ENCODE assay signal across 6 cellular contexts in the genomic region with DNA sequence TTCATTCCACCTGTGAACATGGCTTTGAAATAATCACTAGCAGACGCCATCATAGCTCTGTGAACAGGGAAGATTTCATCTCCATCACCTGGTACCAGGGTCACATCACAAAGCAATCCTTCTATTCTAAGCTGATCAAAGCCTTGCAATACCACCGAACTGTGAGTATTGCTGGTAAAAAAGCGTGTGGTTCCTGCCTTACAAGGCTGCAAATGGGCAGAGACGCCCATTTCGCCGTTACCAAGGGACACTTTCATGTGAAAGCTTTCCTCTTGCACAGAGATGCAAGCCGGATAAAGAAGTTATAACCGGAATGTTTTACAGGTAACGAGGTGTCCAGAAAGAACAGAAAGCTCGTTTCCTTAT. TPM values are rescaled to one million over a fixed set of nuclear protein-coding genes. Genes with fewer than 3 reads are reported as not detected.
DNase-seq lines count a peak whose midpoint lies in the region; ATAC-seq and TF ChIP-seq lines count a peak whose summit lies in the region.

No MANE protein-coding gene starts in this region.

- H3K4me3 ChIP-seq in CD4-positive, CD25-positive, alpha-beta regulatory T cell (ENCODE audit: low read depth, low read length): peak overlapping the region; percentile 98
- peak overlapping the region; percentile 68 to 96 (median 86) for H3K4me3 ChIP-seq in adrenal gland
- peak overlapping the region; percentile 84 to 97 for H3K4me3 ChIP-seq in muscle layer of colon (ENCODE audit: low read depth in 1 of 2, low read length in 2 of 2)

- peak overlapping the region; percentile 88 for H3K27ac ChIP-seq in CD4-positive, CD25-positive, alpha-beta regulatory T cell (ENCODE audit: insufficient read depth, low read length, poor library complexity, severe bottlenecking)
- H3K27ac ChIP-seq in adrenal gland: peak overlapping the region; percentile 85 to 98 (median 94)
- H3K27ac ChIP-seq in muscle layer of colon (ENCODE audit: low read depth, low read length): peak overlapping the region; percentile 93

- no peaks in the 10 kb centered on the region for H3K9me3 ChIP-seq in CD4-positive, CD25-positive, alpha-beta regulatory T cell (ENCODE audit: control insufficient read depth in 2 of 2, low read length in 2 of 2)
- H3K9me3 ChIP-seq in adrenal gland (replicated peaks in 1 of 3): no peaks in the 10 kb centered on the region
- no peaks in the 10 kb centered on the region for H3K9me3 ChIP-seq in muscle layer of colon (ENCODE audit: low read length)

- no peak for TF ChIP-seq CTCF in adrenal gland (IDR thresholded peaks at IDR 0.05)

- H3K9me3 Mint-ChIP-seq in CD4-positive, CD25-positive, alpha-beta regulatory T cell: no peaks in the 10 kb centered on the region

- DNase-seq in CD4-positive, CD25-positive, alpha-beta regulatory T cell: no peak
- DNase-seq in adrenal gland (peak in 1 of 7 donors; percentile 14), NCI-H1930 (lab: John Stamatoyannopoulos, UW) (no peak), NCI-H524 treated with DMSO at 0.1 percent for 48 hours (lab: John Stamatoyannopoulos, UW) (no peak)

- H3K27me3 Mint-ChIP-seq in CD4-positive, CD25-positive, alpha-beta regulatory T cell: peaks cover 14% of the 10 kb centered on the region

- peaks cover 27 to 65% (median 48%) of the 10 kb centered on the region in 4 donors for H3K4me1 Mint-ChIP-seq in CD4-positive, CD25-positive, alpha-beta regulatory T cell

- 0 to 1% (median 1%) methylated on average over 10 of the region's 10 CpGs for WGBS in adrenal gland, 4 donors

- ATAC-seq in CD4-positive, CD25-positive, alpha-beta regulatory T cell (ENCODE audit: low read depth in 2 of 2): peak in 1 of 2 donors; percentile 7
- ATAC-seq in HG02852 (IDR thresholded peaks at IDR 0.05; ENCODE audit: unreplicated experiment): peak; percentile 11

- peak overlapping the region; percentile 93 to 97 (median 95) for H3K27ac Mint-ChIP-seq in CD4-positive, CD25-positive, alpha-beta regulatory T cell

- peaks cover 16% of the 10 kb centered on the region for H3K36me3 ChIP-seq in CD4-positive, CD25-positive, alpha-beta regulatory T cell (ENCODE audit: control insufficient read depth, insufficient read depth, low read length)
- H3K36me3 ChIP-seq in adrenal gland (replicated peaks in 1 of 2) (no peaks in the 10 kb centered on the region), muscle layer of colon (ENCODE audit: insufficient read depth, low read length) (peaks cover 14% of the 10 kb centered on the region)

- H3K36me3 Mint-ChIP-seq in CD4-positive, CD25-positive, alpha-beta regulatory T cell: peaks cover 17% of the 10 kb centered on the region

- H3K27me3 ChIP-seq in CD4-positive, CD25-positive, alpha-beta regulatory T cell (ENCODE audit: control insufficient read depth, insufficient read depth, low read length): peaks cover 2% of the 10 kb centered on the region
- H3K27me3 ChIP-seq in adrenal gland: no peaks in the 10 kb centered on the region
- no peaks in the 10 kb centered on the region for H3K27me3 ChIP-seq in muscle layer of colon (ENCODE audit: control insufficient read depth in 1 of 2, insufficient read depth in 2 of 2, low read length in 2 of 2)

- intact Hi-C loops in adrenal gland (cut with DNase I): no loop called here

- peaks cover 46% of the 10 kb centered on the region for H3K4me1 ChIP-seq in CD4-positive, CD25-positive, alpha-beta regulatory T cell (ENCODE audit: control insufficient read depth, insufficient read depth, low read length, poor library complexity, severe bottlenecking)
- H3K4me1 ChIP-seq in adrenal gland (replicated peaks in 1 of 2) (peaks cover 27 to 49% of the 10 kb centered on the region in 2 donors), muscle layer of colon (ENCODE audit: insufficient read depth, low read length) (peaks cover 44% of the 10 kb centered on the region)

- peak overlapping the region; percentile 94 to 99 (median 96) for H3K4me3 Mint-ChIP-seq in CD4-positive, CD25-positive, alpha-beta regulatory T cell

- peak overlapping the region; percentile 87 for H3K9ac ChIP-seq in muscle layer of colon (ENCODE audit: low read length)

- TF ChIP-seq POLR2A in adrenal gland (IDR thresholded peaks at IDR 0.05): no peak

RNA-seq across cellular contexts. Expression of a gene that starts 0.6 kb away (rescaled TPM):
- total RNA-seq in CD4-positive, CD25-positive, alpha-beta regulatory T cell: 13.4 TPM
- 10 to 100 TPM in 3 of 4 donors, 1 to 10 TPM in 1; 9.5 to 19.2 (median 15.9) TPM for polyA plus RNA-seq in CD4-positive, CD25-positive, alpha-beta regulatory T cell
- total RNA-seq in adrenal gland: 10 to 100 TPM; 16.6 to 23.8 (median 21.5) TPM
- polyA plus RNA-seq in adrenal gland: 10 to 100 TPM in 1 of 3 donors, 1 to 10 TPM in 2; 6.7 to 20.3 (median 7.4) TPM

RNA-seq across cellular contexts. Expression of a gene that starts 16.1 kb away (rescaled TPM):
- not detected for total RNA-seq in CD4-positive, CD25-positive, alpha-beta regulatory T cell
- not detected for polyA plus RNA-seq in CD4-positive, CD25-positive, alpha-beta regulatory T cell
- total RNA-seq in adrenal gland: not detected
- polyA plus RNA-seq in adrenal gland: not detected

RNA-seq across cellular contexts. Expression of a gene that starts 29.5 kb away (rescaled TPM):
- total RNA-seq in CD4-positive, CD25-positive, alpha-beta regulatory T cell: not detected
- polyA plus RNA-seq in CD4-positive, CD25-positive, alpha-beta regulatory T cell: not detected
- not detected for total RNA-seq in adrenal gland
- polyA plus RNA-seq in adrenal gland: not detected

RNA-seq across cellular contexts. Expression of a gene that starts 33.3 kb away (rescaled TPM):
- total RNA-seq in CD4-positive, CD25-positive, alpha-beta regulatory T cell: not detected
- not detected for polyA plus RNA-seq in CD4-positive, CD25-positive, alpha-beta regulatory T cell
- total RNA-seq in adrenal gland: not detected
- polyA plus RNA-seq in adrenal gland: not detected

RNA-seq across cellular contexts. Expression of a gene that starts 50.6 kb away (rescaled TPM):
- not detected for total RNA-seq in CD4-positive, CD25-positive, alpha-beta regulatory T cell
- not detected for polyA plus RNA-seq in CD4-positive, CD25-positive, alpha-beta regulatory T cell
- not detected for total RNA-seq in adrenal gland
- not detected for polyA plus RNA-seq in adrenal gland
